Comparison of ENCODE assay signal across 8 cellular contexts in genomic region chr1:70487910-70488665, GRCh38.
DNase-seq lines count a peak whose midpoint lies in the region; ATAC-seq and TF ChIP-seq lines count a peak whose summit lies in the region.

No MANE protein-coding gene starts in this region.

- H3K9me3 ChIP-seq in OCI-LY1 (ENCODE audit: low read length): no peaks in the 10 kb centered on the region
- no peaks in the 10 kb centered on the region for H3K9me3 ChIP-seq in CD8-positive, alpha-beta memory T cell (ENCODE audit: low read length)

- no peak overlapping the region for H3K4me3 Mint-ChIP-seq in CD14-positive monocyte
- no peak overlapping the region for H3K4me3 Mint-ChIP-seq in natural killer cell treated with Interleukin-12 subunit alpha and Interleukin-12 subunit beta and Interleukin-15 and Interleukin-18, amount 100 ng/mL, for 72 hours
- no peak overlapping the region for H3K4me3 Mint-ChIP-seq in CD8-positive, alpha-beta memory T cell

- H3K27me3 ChIP-seq in OCI-LY1 (ENCODE audit: insufficient read depth, low read length): no peaks in the 10 kb centered on the region
- no peaks in the 10 kb centered on the region for H3K27me3 ChIP-seq in CD8-positive, alpha-beta memory T cell (ENCODE audit: insufficient read depth, low read length, poor library complexity, severe bottlenecking)

- no peak overlapping the region for H3K27ac Mint-ChIP-seq in CD14-positive monocyte
- H3K27ac Mint-ChIP-seq in natural killer cell treated with Interleukin-12 subunit alpha and Interleukin-12 subunit beta and Interleukin-15 and Interleukin-18, amount 100 ng/mL, for 72 hours: no peak overlapping the region
- H3K27ac Mint-ChIP-seq in CD8-positive, alpha-beta memory T cell: no peak overlapping the region

- H3K4me2 ChIP-seq in OCI-LY1 (ENCODE audit: low read length): no peak overlapping the region

- H3K4me3 ChIP-seq in GM12875 (ENCODE audit: low read depth, low read length) (no peak overlapping the region), OCI-LY1 (ENCODE audit: low read depth, low read length, poor library complexity, severe bottlenecking) (no peak overlapping the region)
- no peak overlapping the region for H3K4me3 ChIP-seq in CD8-positive, alpha-beta memory T cell (ENCODE audit: low read length)

- CTCF ChIA-PET in CD8-positive, alpha-beta memory T cell (lab: Charles Lee): interaction anchor here (0.6 kb wide), 1 partner anchor 36 kb away, joined by 3 read pairs; no protein-coding TSS in a partner anchor

- H3K27me3 Mint-ChIP-seq in CD14-positive monocyte (ENCODE audit: low read depth in 3 of 3): no peaks in the 10 kb centered on the region
- peaks cover 10 to 34% of the 10 kb centered on the region in 2 donors for H3K27me3 Mint-ChIP-seq in natural killer cell treated with Interleukin-12 subunit alpha and Interleukin-12 subunit beta and Interleukin-15 and Interleukin-18, amount 100 ng/mL, for 72 hours
- peaks cover 12 to 19% of the 10 kb centered on the region in 2 donors for H3K27me3 Mint-ChIP-seq in CD8-positive, alpha-beta memory T cell

- DNase-seq in CD14-positive monocyte (ENCODE audit: low spot score) (no peak), epithelial cell of prostate (ENCODE audit: low read depth, low spot score) (peak; percentile 16)
- DNase-seq in natural killer cell treated with Interleukin-12 subunit alpha and Interleukin-12 subunit beta and Interleukin-15 and Interleukin-18, amount 100 ng/mL, for 72 hours (ENCODE audit: low spot score): no peak
- DNase-seq in CD8-positive, alpha-beta memory T cell: no peak

- no peak overlapping the region for H3K9ac ChIP-seq in OCI-LY1 (ENCODE audit: low read length)

- H3F3A ChIP-seq in OCI-LY1 (ENCODE audit: insufficient read depth, low read length): no peaks in the 10 kb centered on the region

- peaks cover 0 to 1% (median 0%) of the 10 kb centered on the region in 7 donors for H3K9me3 Mint-ChIP-seq in CD14-positive monocyte
- H3K9me3 Mint-ChIP-seq in natural killer cell treated with Interleukin-12 subunit alpha and Interleukin-12 subunit beta and Interleukin-15 and Interleukin-18, amount 100 ng/mL, for 72 hours: no peaks in the 10 kb centered on the region
- H3K9me3 Mint-ChIP-seq in CD8-positive, alpha-beta memory T cell: peaks cover 0 to 5% (median 0%) of the 10 kb centered on the region in 5 donors

- H3K4me1 Mint-ChIP-seq in CD14-positive monocyte: no peaks in the 10 kb centered on the region
- no peaks in the 10 kb centered on the region for H3K4me1 Mint-ChIP-seq in natural killer cell treated with Interleukin-12 subunit alpha and Interleukin-12 subunit beta and Interleukin-15 and Interleukin-18, amount 100 ng/mL, for 72 hours (ENCODE audit: low read depth in 2 of 2)
- no peaks in the 10 kb centered on the region for H3K4me1 Mint-ChIP-seq in CD8-positive, alpha-beta memory T cell

- POLR2A ChIA-PET in CD8-positive, alpha-beta memory T cell (lab: Charles Lee): no interaction called here

- H3K9me2 ChIP-seq in OCI-LY1 (ENCODE audit: low read depth, low read length): no peaks in the 10 kb centered on the region

- H4K20me1 ChIP-seq in OCI-LY1 (ENCODE audit: insufficient read depth, low read length): no peaks in the 10 kb centered on the region

- peak; percentile 37 for TF ChIP-seq CTCF in CD14-positive monocyte (IDR thresholded peaks at IDR 0.05)
- peak; percentile 92 for TF ChIP-seq CTCF in GM12875 (IDR thresholded peaks at IDR 0.05; ENCODE audit: borderline replicate concordance, insufficient read depth, low read depth, low read length)
- peak; percentile 86 for TF ChIP-seq CTCF in OCI-LY1 (IDR thresholded peaks at IDR 0.05; ENCODE audit: low read length)

- no peaks in the 10 kb centered on the region for H3K79me2 ChIP-seq in OCI-LY1 (ENCODE audit: insufficient read depth, low read length)

- no peak overlapping the region for H2AFZ ChIP-seq in OCI-LY1 (ENCODE audit: low read length)

- no peaks in the 10 kb centered on the region for H3K4me1 ChIP-seq in OCI-LY1 (ENCODE audit: insufficient read depth, low read length, severe bottlenecking)
- H3K4me1 ChIP-seq in CD8-positive, alpha-beta memory T cell (ENCODE audit: insufficient read depth, low read length): no peaks in the 10 kb centered on the region

- ATAC-seq in HG03064 (IDR thresholded peaks at IDR 0.05; ENCODE audit: low read depth, unreplicated experiment): peak; percentile 70
- ATAC-seq in natural killer cell treated with Interleukin-12 subunit alpha and Interleukin-12 subunit beta and Interleukin-15 and Interleukin-18, amount 100 ng/mL, for 72 hours: peak; percentile 46 to 50
- ATAC-seq in HG02981 (IDR thresholded peaks at IDR 0.05; ENCODE audit: unreplicated experiment): no peak

- H3K36me3 Mint-ChIP-seq in CD14-positive monocyte: no peaks in the 10 kb centered on the region
- H3K36me3 Mint-ChIP-seq in natural killer cell treated with Interleukin-12 subunit alpha and Interleukin-12 subunit beta and Interleukin-15 and Interleukin-18, amount 100 ng/mL, for 72 hours: no peaks in the 10 kb centered on the region
- H3K36me3 Mint-ChIP-seq in CD8-positive, alpha-beta memory T cell: no peaks in the 10 kb centered on the region

- no peak overlapping the region for H3K27ac ChIP-seq in OCI-LY1 (ENCODE audit: low read depth, low read length, poor library complexity, severe bottlenecking)
- peak overlapping the region; percentile 42 for H3K27ac ChIP-seq in epithelial cell of prostate
- no peak overlapping the region for H3K27ac ChIP-seq in CD8-positive, alpha-beta memory T cell (ENCODE audit: low read depth, low read length)

- intact Hi-C loops in CD14-positive monocyte (cut with micrococcal nuclease): no loop called here

- H3K36me3 ChIP-seq in OCI-LY1 (ENCODE audit: insufficient read depth, low read length): no peaks in the 10 kb centered on the region
- H3K36me3 ChIP-seq in CD8-positive, alpha-beta memory T cell (ENCODE audit: insufficient read depth, low read length): no peaks in the 10 kb centered on the region

Comparison
In these comparisons a context has a peak if more than half of its experiments do, and no peak if none do; other contexts are left out.
1. CTCF ChIP-seq: peak in every context shown above with its lines; median percentile 92 in GM12875; 86 in OCI-LY1; 37 in CD14-positive monocyte.